ENCODE assay signal across 17 cellular contexts in genomic region chr11:16831281-16832192, GRCh38.
"Had no signal": no experiment of that assay in that cellular context is flagged by ENCODE, and none has a peak within 500 bp of the region (broad histone marks: within the 10 kb centered on the region; RNA-seq: fewer than 3 reads in every experiment).

No MANE protein-coding gene starts in this region.

- H3K4me1 ChIP-seq: esophagus squamous epithelium, pancreas, testis, vagina had no signal

- H3K27ac ChIP-seq: esophagus squamous epithelium, pancreas, skin epidermis, testis, vagina had no signal

- ATAC-seq: activated T-helper 17 cell treated with anti-CD3 and anti-CD28 coated beads, Interleukin-2, amount 50 U/mL, for 72 hours; pancreas; stimulated activated naive CD8-positive, alpha-beta T cell treated with anti-CD3 and anti-CD28 coated beads, Interleukin-15, amount 100 ng/mL, for 72 hours; WTC11 had no signal

- H3K4me3 ChIP-seq: esophagus squamous epithelium, neural progenitor cell, pancreas, skin epidermis, testis, vagina had no signal

- H3K36me3 ChIP-seq: neural progenitor cell, vagina had no signal

- H3K9me3 ChIP-seq: esophagus squamous epithelium, pancreas, testis, vagina had no signal

- H3K27me3 ChIP-seq: esophagus squamous epithelium, neural progenitor cell, pancreas, testis, vagina had no signal

- DNase-seq: activated CD4-positive, alpha-beta T cell treated with anti-CD3 and anti-CD28 coated beads, Interleukin-2, amount 10 ng/mL, durations not matched to agents 24 days and 14 days; activated naive CD4-positive, alpha-beta T cell treated with anti-CD3 and anti-CD28 coated beads, Interleukin-2, amount 10 ng/mL, durations not matched to agents 7 days and 5 days; activated T-cell treated with anti-CD3 and anti-CD28 coated beads for 4 hours; amniotic stem cell; esophagus squamous epithelium; foreskin melanocyte; islet precursor cell; pancreas; retina; stimulated activated CD4-positive, alpha-beta T cell treated with anti-CD3 and anti-CD28 coated beads, Interleukin-4, amount 100 ng/mL, for 4 hours; stimulated activated naive CD8-positive, alpha-beta T cell treated with anti-CD3 and anti-CD28 coated beads, Interleukin-15, amount 100 ng/mL, for 72 hours; testis had no signal
